ENCODE assay signal across 18 cellular contexts in the genomic region with DNA sequence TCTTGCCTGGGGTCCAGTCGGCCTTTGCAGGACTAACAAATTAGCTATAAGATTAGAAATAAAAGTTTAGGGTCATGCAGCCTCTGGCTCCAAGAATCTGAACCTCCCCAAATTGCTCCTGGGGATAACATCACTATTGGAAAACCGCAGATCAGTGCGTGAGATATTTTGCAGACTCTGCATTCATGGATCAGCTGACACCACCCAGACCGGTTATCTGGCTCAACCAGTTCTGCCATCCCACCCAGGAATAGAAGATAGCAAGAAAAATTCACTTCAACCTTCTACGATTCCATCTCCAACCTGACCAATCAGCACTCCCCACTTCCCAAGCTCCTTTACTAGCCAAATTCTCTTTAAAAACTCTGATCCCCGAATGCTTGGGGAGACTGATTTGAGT. TPM values are rescaled to one million over a fixed set of nuclear protein-coding genes. Genes with fewer than 3 reads are reported as not detected.
DNase-seq lines count a peak whose midpoint lies in the region; ATAC-seq and TF ChIP-seq lines count a peak whose summit lies in the region.
"Had no signal": no experiment of that assay in that cellular context is flagged by ENCODE, and none has a peak within 500 bp of the region (broad histone marks: within the 10 kb centered on the region; RNA-seq: fewer than 3 reads in every experiment).

No MANE protein-coding gene starts in this region.

- H3K79me2 ChIP-seq in SK-N-SH (ENCODE audit: insufficient read depth): peaks cover 13% of the 10 kb centered on the region

- H3K4me1 ChIP-seq in SK-N-SH (ENCODE audit: control insufficient read depth in 1 of 2, insufficient read depth in 2 of 2, low read depth in 1 of 2, low read length in 1 of 2) (peaks cover 22 to 30% of the 10 kb centered on the region in 2 experiments), ectodermal cell (ENCODE audit: control insufficient read depth, insufficient read depth, low read length) (peaks cover 49% of the 10 kb centered on the region), mesodermal cell (ENCODE audit: control insufficient read depth, insufficient read depth, low read length, poor library complexity, severe bottlenecking) (peaks cover 55% of the 10 kb centered on the region), stomach (peaks cover 2 to 25% (median 12%) of the 10 kb centered on the region in 4 donors)

- POLR2A ChIA-PET in SK-N-SH (lab: Yijun Ruan, JAX): interaction anchor here (0.7 kb wide), 1 partner anchor 15 kb away, joined by 3 read pairs; no protein-coding TSS in a partner anchor

- TF ChIP-seq POLR2A in stomach (IDR thresholded peaks at IDR 0.05): no peak

- H3K27me3 ChIP-seq in SK-N-SH (ENCODE audit: insufficient read depth): no peaks in the 10 kb centered on the region
- no peaks in the 10 kb centered on the region for H3K27me3 ChIP-seq in ectodermal cell (ENCODE audit: control insufficient read depth, insufficient read depth, low read length, poor library complexity, severe bottlenecking)
- H3K27me3 ChIP-seq in stomach: no peaks in the 10 kb centered on the region
- H3K27me3 ChIP-seq: colonic mucosa had no signal

- H3K9me3 ChIP-seq in SK-N-SH (no peaks in the 10 kb centered on the region), ectodermal cell (ENCODE audit: control insufficient read depth, low read length) (no peaks in the 10 kb centered on the region), mesodermal cell (ENCODE audit: control insufficient read depth, low read length) (no peaks in the 10 kb centered on the region), stomach (no peaks in the 10 kb centered on the region)
- H3K9me3 ChIP-seq: colonic mucosa had no signal

- ATAC-seq in SK-N-SH treated with all-trans-retinoic acid at 6 μM for 48 hours (no peak), HG02852 (IDR thresholded peaks at IDR 0.05; ENCODE audit: unreplicated experiment) (no peak), GM21529 (IDR thresholded peaks at IDR 0.05; ENCODE audit: unreplicated experiment) (no peak)
- ATAC-seq: CD8-positive, alpha-beta T cell had no signal

- 74% methylated on average over 6 of the region's 6 CpGs for WGBS in SK-N-SH (ENCODE audit: low lambda C conversion rate)
- WGBS in ectodermal cell, 2 experiments: 45 to 49% methylated on average over 6 of the region's 6 CpGs
- WGBS in mesodermal cell (ENCODE audit: insufficient coverage in 2 of 2), 2 experiments: 48 to 51% methylated on average over 4 to 5 of the region's 6 CpGs
- 49 to 72% (median 59%) methylated on average over 5 to 6 of the region's 6 CpGs for WGBS in stomach, 5 donors

- peak overlapping the region; percentile 63 for H3K9ac ChIP-seq in SK-N-SH

- intact Hi-C loops in stomach (cut with DNase I; ENCODE audit: low total_unique reads): loop anchor here (10.0 kb wide), 1 partner anchor 51 kb away; no protein-coding TSS in a partner anchor

- TF ChIP-seq EP300 in SK-N-SH (IDR thresholded peaks at IDR 0.05; ENCODE audit: borderline replicate concordance in 1 of 2, low read depth in 1 of 2, low read length in 1 of 2) (no peak), stomach (IDR thresholded peaks at IDR 0.05) (no peak)

- H3F3A ChIP-seq in SK-N-SH (replicated peaks; ENCODE audit: insufficient read depth): peaks cover 38% of the 10 kb centered on the region

- peak overlapping the region; percentile 82 for H2AFZ ChIP-seq in SK-N-SH (ENCODE audit: low read depth)

- TF ChIP-seq RAD21 in SK-N-SH (IDR thresholded peaks at IDR 0.05; ENCODE audit: low read length): no peak

- no peaks in the 10 kb centered on the region for H3K9me2 ChIP-seq in SK-N-SH

- H3K4me3 ChIP-seq in SK-N-SH (ENCODE audit: low read depth in 2 of 2, low read length in 1 of 2) (no peak overlapping the region), ectodermal cell (ENCODE audit: insufficient read depth, low read depth, low read length) (no peak overlapping the region), mesodermal cell (ENCODE audit: extremely low read depth, insufficient read depth, low read length, poor library complexity, severe bottlenecking) (no peak overlapping the region), stomach (no peak overlapping the region)
- H3K4me3 ChIP-seq: colonic mucosa, SK-N-MC had no signal

- H3K4me2 ChIP-seq in SK-N-SH: peak overlapping the region; percentile 58

- H3K36me3 ChIP-seq in SK-N-SH (replicated peaks in 1 of 2; ENCODE audit: control insufficient read depth in 1 of 2, insufficient read depth in 2 of 2, low read length in 1 of 2) (no peaks in the 10 kb centered on the region), ectodermal cell (ENCODE audit: control insufficient read depth, insufficient read depth, low read length) (no peaks in the 10 kb centered on the region), mesodermal cell (ENCODE audit: control insufficient read depth, insufficient read depth, low read length) (no peaks in the 10 kb centered on the region), stomach (no peaks in the 10 kb centered on the region)
- H3K36me3 ChIP-seq: colonic mucosa had no signal

- H3K27ac ChIP-seq in SK-N-SH (ENCODE audit: low read depth in 2 of 2, low read length in 1 of 2): peak overlapping the region in 1 of 2 experiments; percentile 86; a peak in 2 of 4 replicates
- peak overlapping the region; percentile 68 for H3K27ac ChIP-seq in ectodermal cell (ENCODE audit: insufficient read depth, low read depth, low read length, poor library complexity, severe bottlenecking)
- peak overlapping the region; percentile 95 for H3K27ac ChIP-seq in mesodermal cell (ENCODE audit: low read depth, low read length, severe bottlenecking)
- peak overlapping the region in 3 of 5 donors; percentile 70 to 95 (median 94) for H3K27ac ChIP-seq in stomach
- H3K27ac ChIP-seq: 22Rv1, HL-60, SK-N-MC had no signal

- CTCF ChIA-PET in SK-N-SH (lab: Yijun Ruan, JAX): interaction anchor here (0.8 to 12.5 kb wide), 3 partner anchors 14 to 198 kb away, joined by 3 to 175 read pairs (median 14); a partner anchor contains a TSS

- no peak for DNase-seq in SK-N-SH
- DNase-seq in stomach: no peak
- DNase-seq in T1000 (lab: John Stamatoyannopoulos, UW): no peak
- DNase-seq: activated CD4-positive, alpha-beta memory T cell treated with anti-CD3 and anti-CD28 coated beads for 36 hours; CD8-positive, alpha-beta T cell; colonic mucosa; NCI-H1694 treated with DMSO at 0.1 percent for 48 hours; NCI-H510A; occipital lobe; substantia nigra had no signal

- no peaks in the 10 kb centered on the region for H4K20me1 ChIP-seq in SK-N-SH (ENCODE audit: insufficient read depth)

- TF ChIP-seq CTCF in SK-N-SH (IDR thresholded peaks at IDR 0.05) (no peak), stomach (IDR thresholded peaks at IDR 0.05) (no peak)

TF ChIP-seq in SK-N-SH, 30 proteins besides CTCF, POLR2A, EP300 and RAD21 (continues in another document):
- TF ChIP-seq JUND (IDR thresholded peaks at IDR 0.05) (no peak), GATA2 (CRISPR knock-in tag; IDR thresholded peaks at IDR 0.05) (no peak), POLR2AphosphoS5 (IDR thresholded peaks at IDR 0.05; ENCODE audit: low read depth, low read length) (no peak), TEAD4 (IDR thresholded peaks at IDR 0.05; ENCODE audit: borderline replicate concordance, insufficient read depth) (no peak)
- TF ChIP-seq, protein P1, sequence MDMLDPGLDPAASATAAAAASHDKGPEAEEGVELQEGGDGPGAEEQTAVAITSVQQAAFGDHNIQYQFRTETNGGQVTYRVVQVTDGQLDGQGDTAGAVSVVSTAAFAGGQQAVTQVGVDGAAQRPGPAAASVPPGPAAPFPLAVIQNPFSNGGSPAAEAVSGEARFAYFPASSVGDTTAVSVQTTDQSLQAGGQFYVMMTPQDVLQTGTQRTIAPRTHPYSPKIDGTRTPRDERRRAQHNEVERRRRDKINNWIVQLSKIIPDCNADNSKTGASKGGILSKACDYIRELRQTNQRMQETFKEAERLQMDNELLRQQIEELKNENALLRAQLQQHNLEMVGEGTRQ (IDR thresholded peaks at IDR 0.05; ENCODE audit: borderline replicate concordance, low read depth, low read length): no peak

TF ChIP-seq in SK-N-SH treated with all-trans-retinoic acid at 6 μM for 48 hours, 23 proteins besides CTCF, POLR2A, EP300 and RAD21 (continues in another document):
- no peak for TF ChIP-seq ZNF8 (CRISPR knock-in tag; IDR thresholded peaks at IDR 0.05)
- TF ChIP-seq RARB (CRISPR knock-in tag; IDR thresholded peaks at IDR 0.05): no peak
- no peak for TF ChIP-seq ESRRG (CRISPR knock-in tag; IDR thresholded peaks at IDR 0.05)
- no peak for TF ChIP-seq ZFP30 (CRISPR knock-in tag; IDR thresholded peaks at IDR 0.05)
- TF ChIP-seq TCF4 (CRISPR knock-in tag; IDR thresholded peaks at IDR 0.05; ENCODE audit: borderline replicate concordance): no peak
- TF ChIP-seq, protein P2, sequence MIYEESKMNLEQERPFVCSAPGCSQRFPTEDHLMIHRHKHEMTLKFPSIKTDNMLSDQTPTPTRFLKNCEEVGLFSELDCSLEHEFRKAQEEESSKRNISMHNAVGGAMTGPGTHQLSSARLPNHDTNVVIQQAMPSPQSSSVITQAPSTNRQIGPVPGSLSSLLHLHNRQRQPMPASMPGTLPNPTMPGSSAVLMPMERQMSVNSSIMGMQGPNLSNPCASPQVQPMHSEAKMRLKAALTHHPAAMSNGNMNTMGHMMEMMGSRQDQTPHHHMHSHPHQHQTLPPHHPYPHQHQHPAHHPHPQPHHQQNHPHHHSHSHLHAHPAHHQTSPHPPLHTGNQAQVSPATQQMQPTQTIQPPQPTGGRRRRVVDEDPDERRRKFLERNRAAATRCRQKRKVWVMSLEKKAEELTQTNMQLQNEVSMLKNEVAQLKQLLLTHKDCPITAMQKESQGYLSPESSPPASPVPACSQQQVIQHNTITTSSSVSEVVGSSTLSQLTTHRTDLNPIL (CRISPR knock-in tag; IDR thresholded peaks at IDR 0.05; ENCODE audit: low read depth): no peak
- no peak for TF ChIP-seq ISL1 (CRISPR knock-in tag; IDR thresholded peaks at IDR 0.05)

RNA-seq across cellular contexts. Expression of a gene that starts 4.3 kb away (rescaled TPM):
- polyA plus RNA-seq in SK-N-SH (2012; rRNA removed) (88.4 and 106 TPM in 2 replicates), stomach (10 to 100 TPM; 11.9 to 19.1 (median 14.9) TPM)
- polyA plus RNA-seq in SK-N-SH (2012; cell fraction: cytosol; rRNA removed): 35.9 and 56.9 TPM in 2 replicates
- 264 and 311 TPM in 2 replicates for polyA plus RNA-seq in SK-N-SH (2012; cell fraction: nucleus; rRNA removed)
- 52.4 TPM for polyA plus RNA-seq in ectodermal cell (2013, experiment 1 of 4)
- polyA plus RNA-seq in ectodermal cell (2013, experiment 2 of 4): 50.4 TPM
- polyA plus RNA-seq in ectodermal cell (2013, experiment 3 of 4): 33.8 TPM
- 36.0 TPM for polyA plus RNA-seq in ectodermal cell (2013, experiment 4 of 4)
- polyA plus RNA-seq in mesodermal cell (2013, experiment 1 of 2): 36.8 TPM
- polyA plus RNA-seq in mesodermal cell (2013, experiment 2 of 2): 28.0 TPM
- total RNA-seq in stomach: 100 to 1,000 TPM in 2 of 5 donors, 10 to 100 TPM in 3; 27.8 to 209 (median 41.7) TPM

RNA-seq across cellular contexts. Expression of a gene that starts 14.3 kb away (rescaled TPM):
- 24.9 and 26.1 TPM in 2 replicates for polyA plus RNA-seq in SK-N-SH (2012; rRNA removed)
- 16.5 and 23.9 TPM in 2 replicates for polyA plus RNA-seq in SK-N-SH (2012; cell fraction: cytosol; rRNA removed)
- polyA plus RNA-seq in SK-N-SH (2012; cell fraction: nucleus; rRNA removed): 51.0 and 55.2 TPM in 2 replicates
- 12.9 TPM for polyA plus RNA-seq in ectodermal cell (2013, experiment 1 of 4)
- polyA plus RNA-seq in ectodermal cell (2013, experiment 2 of 4): 13.9 TPM
- 9.9 TPM for polyA plus RNA-seq in ectodermal cell (2013, experiment 3 of 4)
- polyA plus RNA-seq in ectodermal cell (2013, experiment 4 of 4): 10.9 TPM
- 37.6 TPM for polyA plus RNA-seq in mesodermal cell (2013, experiment 1 of 2)
- 29.9 TPM for polyA plus RNA-seq in mesodermal cell (2013, experiment 2 of 2)
- total RNA-seq in stomach: 10 to 100 TPM; 48.4 to 62.9 (median 52.2) TPM
- 10 to 100 TPM; 18.7 to 46.9 (median 39.7) TPM for polyA plus RNA-seq in stomach
